In the genomic region with DNA sequence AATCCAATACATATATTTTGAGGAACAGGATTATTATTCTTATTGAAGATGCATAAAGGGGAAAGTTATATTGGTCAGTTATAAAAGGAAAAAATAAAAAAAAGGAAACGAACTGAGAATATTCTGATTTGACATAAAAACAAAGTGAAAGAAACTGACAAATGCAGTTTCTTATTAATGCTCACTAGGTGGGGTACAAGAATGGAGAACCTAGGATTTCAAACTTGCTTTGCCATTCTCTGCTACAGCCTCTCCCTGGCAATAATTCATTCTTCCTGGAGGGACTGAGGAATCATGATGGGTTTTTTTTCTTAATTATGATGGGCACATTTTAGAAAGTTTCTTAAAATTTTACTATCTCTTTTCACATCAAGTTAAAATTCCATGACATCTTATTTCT, we compare ENCODE assay signal across 15 cellular contexts.
DNase-seq lines count a peak whose midpoint lies in the region; ATAC-seq and TF ChIP-seq lines count a peak whose summit lies in the region.
"Had no signal": no experiment of that assay in that cellular context is flagged by ENCODE, and none has a peak within 500 bp of the region (broad histone marks: within the 10 kb centered on the region; RNA-seq: fewer than 3 reads in every experiment).

No MANE protein-coding gene starts in this region.

- H3K27ac Mint-ChIP-seq in activated CD4-positive, alpha-beta memory T cell treated with anti-CD3 and anti-CD28 coated beads, Interleukin-2, amount 10 ng/mL, durations not matched to agents 7 days and 5 days = no peak overlapping the region
- H3K27ac Mint-ChIP-seq: activated naive CD8-positive, alpha-beta T cell treated with anti-CD3 and anti-CD28 coated beads, Interleukin-2, amount 50 U/mL, for 24 hours; T-helper 1 cell treated with Interleukin-12 subunit alpha and Interleukin-12 subunit beta and Interleukin-4 antibody, amounts not matched to agents 30 μg/mL and 1 μg/mL, for 36 hours had no signal

- TF ChIP-seq CTCF in dorsolateral prefrontal cortex (IDR thresholded peaks at IDR 0.05 in 54 of 56, conservative IDR thresholded peaks at IDR 0.05 in 2 of 56; ENCODE audit: low read depth in 1 of 56, partially characterized antibody in 56 of 56) (peak in 52 of 56 donors; percentile 21 to 74 (median 54)), mucosa of descending colon (IDR thresholded peaks at IDR 0.05) (no peak)

- no peak overlapping the region for H4K8ac ChIP-seq in mesenchymal stem cell (ENCODE audit: low read length)

- H3K4me1 ChIP-seq in BLaER1 (peaks cover 33% of the 10 kb centered on the region), mesenchymal stem cell (ENCODE audit: control insufficient read depth, insufficient read depth, low read depth, low read length) (no peaks in the 10 kb centered on the region), mucosa of descending colon (ENCODE audit: low read depth) (no peaks in the 10 kb centered on the region)
- H3K4me1 ChIP-seq: suprapubic skin had no signal

- no peaks in the 10 kb centered on the region for H3K27me3 ChIP-seq in BLaER1
- H3K27me3 ChIP-seq in dorsolateral prefrontal cortex = no peaks in the 10 kb centered on the region
- H3K27me3 ChIP-seq in mesenchymal stem cell (ENCODE audit: control insufficient read depth in 1 of 2, insufficient read depth in 1 of 2, low read length in 2 of 2) = no peaks in the 10 kb centered on the region
- H3K27me3 ChIP-seq: neutrophil, suprapubic skin had no signal

- no peak overlapping the region for H2BK12ac ChIP-seq in mesenchymal stem cell (ENCODE audit: low read length in 2 of 2)

- no peaks in the 10 kb centered on the region for H3K9me3 Mint-ChIP-seq in activated CD4-positive, alpha-beta memory T cell treated with anti-CD3 and anti-CD28 coated beads, Interleukin-2, amount 10 ng/mL, durations not matched to agents 7 days and 5 days
- H3K9me3 Mint-ChIP-seq: activated naive CD8-positive, alpha-beta T cell treated with anti-CD3 and anti-CD28 coated beads, Interleukin-2, amount 50 U/mL, for 24 hours; T-helper 1 cell treated with Interleukin-12 subunit alpha and Interleukin-12 subunit beta and Interleukin-4 antibody, amounts not matched to agents 30 μg/mL and 1 μg/mL, for 36 hours had no signal

- H3K36me3 Mint-ChIP-seq in activated CD4-positive, alpha-beta memory T cell treated with anti-CD3 and anti-CD28 coated beads, Interleukin-2, amount 10 ng/mL, durations not matched to agents 7 days and 5 days (ENCODE audit: low read depth) = no peaks in the 10 kb centered on the region

- no peak overlapping the region for H2AK5ac ChIP-seq in mesenchymal stem cell (ENCODE audit: low read length, severe bottlenecking)

- no peaks in the 10 kb centered on the region for H4K20me1 ChIP-seq in BLaER1

- no peak for ATAC-seq in mucosa of descending colon
- no peak for ATAC-seq in HG03457 (IDR thresholded peaks at IDR 0.05; ENCODE audit: unreplicated experiment)
- ATAC-seq: activated naive CD8-positive, alpha-beta T cell treated with anti-CD3 and anti-CD28 coated beads, Interleukin-2, amount 50 U/mL, for 24 hours; HCT116 had no signal

- no peaks in the 10 kb centered on the region for H3K4me1 Mint-ChIP-seq in activated CD4-positive, alpha-beta memory T cell treated with anti-CD3 and anti-CD28 coated beads, Interleukin-2, amount 10 ng/mL, durations not matched to agents 7 days and 5 days

- H3K14ac ChIP-seq in mesenchymal stem cell (ENCODE audit: low read length in 2 of 2) = no peak overlapping the region

- no peak overlapping the region for H2BK5ac ChIP-seq in mesenchymal stem cell (ENCODE audit: low read depth, low read length, poor library complexity, severe bottlenecking)

- H3K27me3 Mint-ChIP-seq in activated CD4-positive, alpha-beta memory T cell treated with anti-CD3 and anti-CD28 coated beads, Interleukin-2, amount 10 ng/mL, durations not matched to agents 7 days and 5 days = no peaks in the 10 kb centered on the region
- H3K27me3 Mint-ChIP-seq: activated naive CD8-positive, alpha-beta T cell treated with anti-CD3 and anti-CD28 coated beads, Interleukin-2, amount 50 U/mL, for 24 hours had no signal

- no peak overlapping the region for H3K4ac ChIP-seq in mesenchymal stem cell (ENCODE audit: low read depth in 1 of 2, low read length in 2 of 2)

- H3K36me3 ChIP-seq in BLaER1 = no peaks in the 10 kb centered on the region
- H3K36me3 ChIP-seq in mesenchymal stem cell (ENCODE audit: control insufficient read depth in 1 of 2, insufficient read depth in 2 of 2, low read depth in 1 of 2, low read length in 2 of 2) = no peaks in the 10 kb centered on the region
- no peaks in the 10 kb centered on the region for H3K36me3 ChIP-seq in mucosa of descending colon (ENCODE audit: low read depth)
- H3K36me3 ChIP-seq: neutrophil, suprapubic skin had no signal

- H3K4me3 Mint-ChIP-seq in activated CD4-positive, alpha-beta memory T cell treated with anti-CD3 and anti-CD28 coated beads, Interleukin-2, amount 10 ng/mL, durations not matched to agents 7 days and 5 days = no peak overlapping the region
- H3K4me3 Mint-ChIP-seq: activated naive CD8-positive, alpha-beta T cell treated with anti-CD3 and anti-CD28 coated beads, Interleukin-2, amount 50 U/mL, for 24 hours; T-helper 1 cell treated with Interleukin-12 subunit alpha and Interleukin-12 subunit beta and Interleukin-4 antibody, amounts not matched to agents 30 μg/mL and 1 μg/mL, for 36 hours had no signal

- intact Hi-C loops in dorsolateral prefrontal cortex (cut with DNase I) (loop anchor here in 1 of 2 donors (2.0 kb wide), 1 partner anchor 150 kb away; no protein-coding TSS in a partner anchor), mucosa of descending colon (cut with DNase I, micrococcal nuclease) (no loop called here)

- H3K4me3 ChIP-seq in BLaER1 (no peak overlapping the region), dorsolateral prefrontal cortex (peak overlapping the region in 54 of 59 donors; percentile 0 to 61 (median 40)), mesenchymal stem cell (ENCODE audit: insufficient read depth in 1 of 2, low read depth in 1 of 2, low read length in 2 of 2) (peak overlapping the region in 1 of 2 experiments; percentile 26), mucosa of descending colon (no peak overlapping the region)
- H3K4me3 ChIP-seq: suprapubic skin had no signal

- 92% methylated on average over 1 of the region's 1 CpG for WGBS in mesenchymal stem cell

- H2BK120ac ChIP-seq in mesenchymal stem cell (ENCODE audit: low read depth, low read length) = no peak overlapping the region

- H3K18ac ChIP-seq in mesenchymal stem cell (ENCODE audit: low read depth in 1 of 2, low read length in 2 of 2) = no peak overlapping the region

- peak overlapping the region; percentile 43 for H3K4me2 ChIP-seq in BLaER1
- H3K4me2 ChIP-seq in mesenchymal stem cell (ENCODE audit: low read length, poor library complexity, severe bottlenecking) = no peak overlapping the region

- POLR2A ChIA-PET in activated CD4-positive, alpha-beta memory T cell treated with anti-CD3 and anti-CD28 coated beads, Interleukin-2, amount 10 ng/mL, durations not matched to agents 7 days and 5 days (lab: Charles Lee) = no interaction called here

- H3K9ac ChIP-seq in BLaER1 (no peak overlapping the region), mesenchymal stem cell (ENCODE audit: low read length) (peak overlapping the region; percentile 68)

- CTCF ChIA-PET in activated CD4-positive, alpha-beta memory T cell treated with anti-CD3 and anti-CD28 coated beads, Interleukin-2, amount 10 ng/mL, durations not matched to agents 7 days and 5 days (lab: Charles Lee) = no interaction called here

- H2BK15ac ChIP-seq in mesenchymal stem cell (ENCODE audit: low read depth, poor library complexity, severe bottlenecking) = no peak overlapping the region

- no peak overlapping the region for H3K23ac ChIP-seq in mesenchymal stem cell (ENCODE audit: low read length in 2 of 2)

- no peaks in the 10 kb centered on the region for H3K79me1 ChIP-seq in mesenchymal stem cell (replicated peaks; ENCODE audit: low read length, poor library complexity, severe bottlenecking)

- H3K9me3 ChIP-seq in BLaER1 = no peaks in the 10 kb centered on the region
- no peaks in the 10 kb centered on the region for H3K9me3 ChIP-seq in mesenchymal stem cell (ENCODE audit: control insufficient read depth, low read length)
- no peaks in the 10 kb centered on the region for H3K9me3 ChIP-seq in mucosa of descending colon
- H3K9me3 ChIP-seq: neutrophil, suprapubic skin had no signal

- no peak overlapping the region for H4K91ac ChIP-seq in mesenchymal stem cell (ENCODE audit: low read length)

- H3K27ac ChIP-seq in BLaER1 = no peak overlapping the region
- H3K27ac ChIP-seq in dorsolateral prefrontal cortex = peak overlapping the region in 56 of 59 donors; percentile 4 to 100 (median 70)
- H3K27ac ChIP-seq in mesenchymal stem cell (ENCODE audit: low read length, poor library complexity, severe bottlenecking) = no peak overlapping the region
- H3K27ac ChIP-seq: neutrophil, suprapubic skin had no signal

- peak; percentile 54 for DNase-seq in NCI-H82 treated with DMSO at 0.1 percent for 48 hours (lab: John Stamatoyannopoulos, UW; ENCODE audit: unreplicated experiment)
- DNase-seq in dorsolateral prefrontal cortex = no peak
- DNase-seq in mesenchymal stem cell = no peak
- no peak for DNase-seq in NCI-H510A treated with DMSO at 0.1 percent for 48 hours (lab: John Stamatoyannopoulos, UW)
- no peak for DNase-seq in mucosa of descending colon
- DNase-seq in activated CD4-positive, alpha-beta memory T cell treated with anti-CD3 and anti-CD28 coated beads, Interleukin-2, amount 10 ng/mL, durations not matched to agents 7 days and 5 days = no peak
- DNase-seq: activated naive CD8-positive, alpha-beta T cell treated with anti-CD3 and anti-CD28 coated beads, Interleukin-2, amount 50 U/mL, for 24 hours; COR-L47; NCI-H526 had no signal

- no peak overlapping the region for H2AFZ ChIP-seq in mesenchymal stem cell (ENCODE audit: low read depth, low read length)

Comparison
In these comparisons a context has a peak if more than half of its experiments do, and no peak if none do; other contexts are left out.
1. H3K27ac ChIP-seq: peak in dorsolateral prefrontal cortex (56 of 59); none in BLaER1 (single experiment) and mesenchymal stem cell (single experiment).
2. H3K4me3 ChIP-seq: peak in dorsolateral prefrontal cortex (54 of 59); none in BLaER1 (single experiment) and mucosa of descending colon (single experiment).